Comparison of ENCODE assay signal across 18 cellular contexts in genomic region chr4:80393970-80394250, GRCh38. TPM values are rescaled to one million over a fixed set of nuclear protein-coding genes. Genes with fewer than 3 reads are reported as not detected.
"Had no signal": no experiment of that assay in that cellular context is flagged by ENCODE, and none has a peak within 500 bp of the region (broad histone marks: within the 10 kb centered on the region; RNA-seq: fewer than 3 reads in every experiment).

No MANE protein-coding gene starts in this region.

- DNase-seq: activated B cell treated with CpG ODN at 0.5 μM for 24 hours; activated CD8-positive, alpha-beta memory T cell treated with anti-CD3 and anti-CD28 coated beads, Interleukin-2, amount 10 ng/mL, durations not matched to agents 7 days and 5 days; activated naive CD4-positive, alpha-beta T cell treated with Interleukin-2 at 50 U/mL for 16 hours; amygdala; head of caudate nucleus; left colon; naive B cell; pancreas; stimulated activated CD4-positive, alpha-beta T cell treated with anti-CD3 and anti-CD28 coated beads, Interleukin-4, amount 100 ng/mL, for 1 hour; stimulated activated CD8-positive, alpha-beta memory T cell treated with anti-CD3 and anti-CD28 coated beads, Interleukin-4, amount 100 ng/mL, for 48 hours; stomach; T-helper 2 cell had no signal

- H3K27ac ChIP-seq: foreskin keratinocyte, pancreas, stomach, thoracic aorta had no signal

- H3K4me3 ChIP-seq: lung, pancreas, stomach, thoracic aorta had no signal

- H3K27me3 Mint-ChIP-seq: activated CD8-positive, alpha-beta memory T cell treated with anti-CD3 and anti-CD28 coated beads, Interleukin-2, amount 10 ng/mL, durations not matched to agents 7 days and 5 days; brain had no signal

- H3K4me1 ChIP-seq: foreskin keratinocyte, pancreas, stomach had no signal

- H3K27me3 ChIP-seq: foreskin keratinocyte, pancreas, stomach had no signal

- H3K9me3 ChIP-seq: pancreas, stomach, thoracic aorta had no signal

- H3K36me3 ChIP-seq: pancreas, stomach, thoracic aorta had no signal

- ATAC-seq: left colon, pancreas had no signal

- H3K4me1 Mint-ChIP-seq: brain had no signal

- H3K4me3 Mint-ChIP-seq: activated B cell treated with CpG ODN at 0.5 μM for 24 hours; activated CD8-positive, alpha-beta memory T cell treated with anti-CD3 and anti-CD28 coated beads, Interleukin-2, amount 10 ng/mL, durations not matched to agents 7 days and 5 days; brain; naive B cell had no signal

- H3K27ac Mint-ChIP-seq: activated B cell treated with CpG ODN at 0.5 μM for 24 hours; activated CD8-positive, alpha-beta memory T cell treated with anti-CD3 and anti-CD28 coated beads, Interleukin-2, amount 10 ng/mL, durations not matched to agents 7 days and 5 days; brain had no signal

RNA-seq across cellular contexts. Expression of gene CFAP299, which starts 58.4 kb away (rescaled TPM):
- total RNA-seq: activated B cell treated with CpG ODN at 0.5 μM for 24 hours; activated CD8-positive, alpha-beta memory T cell treated with anti-CD3 and anti-CD28 coated beads, Interleukin-2, amount 10 ng/mL, durations not matched to agents 7 days and 5 days; dermis microvascular lymphatic vessel endothelial cell; foreskin keratinocyte; left colon; pancreas; thoracic aorta; urinary bladder had no signal
- polyA plus RNA-seq: foreskin keratinocyte, stomach, urinary bladder had no signal
